23 cellular contexts compared by ENCODE assay signal in the genomic region with DNA sequence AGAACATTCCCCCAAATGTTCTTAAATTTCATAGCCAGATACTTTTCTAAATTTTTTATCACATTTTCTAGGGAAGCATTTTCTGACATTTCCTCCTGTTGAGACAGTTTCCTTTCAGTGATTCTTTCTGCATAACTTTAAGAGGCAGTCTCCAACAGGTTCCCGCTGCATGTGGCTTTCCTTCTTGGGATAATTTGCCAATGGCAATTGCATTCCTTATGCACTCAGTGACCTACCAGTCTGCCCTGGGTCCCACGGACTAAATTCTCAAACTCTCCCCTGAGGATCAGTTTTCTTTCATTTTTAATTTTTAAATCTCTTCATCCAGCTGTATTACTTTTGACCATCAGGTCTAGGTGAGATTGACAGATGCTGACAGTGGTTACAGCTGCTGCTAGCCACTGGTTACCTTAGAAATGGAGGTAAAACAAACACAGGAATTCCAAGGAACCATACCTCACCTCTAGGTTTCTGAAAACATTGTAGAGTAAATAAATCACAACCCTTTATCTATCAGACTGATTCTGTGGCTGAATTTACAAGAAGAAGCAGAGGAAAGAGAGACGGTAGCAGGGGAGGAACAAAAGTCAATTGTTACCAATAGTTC.
"Had no signal": no experiment of that assay in that cellular context is flagged by ENCODE, and none has a peak within 500 bp of the region (broad histone marks: within the 10 kb centered on the region; RNA-seq: fewer than 3 reads in every experiment).

No MANE protein-coding gene starts in this region.

- H3K4me3 Mint-ChIP-seq: activated naive CD8-positive, alpha-beta T cell treated with anti-CD3 and anti-CD28 coated beads, Interleukin-2, amount 10 ng/mL, durations not matched to agents 7 days and 5 days; activated T-cell treated with anti-CD3 and anti-CD28 coated beads, Interleukin-2, amount 50 U/mL, for 24 hours; natural killer cell treated with Interleukin-12 subunit alpha and Interleukin-12 subunit beta and Interleukin-15 and Interleukin-18, amount 100 ng/mL, for 72 hours; stimulated activated memory B cell treated with anti-CD40 and anti-IgM and Interleukin-4, amounts not matched to agents 10 μg/mL and 1 μg/mL and 100 μg/mL, for 72 hours had no signal

- FAIRE-seq: bronchial epithelial cell had no signal

- DNase-seq: activated CD8-positive, alpha-beta memory T cell treated with anti-CD3 and anti-CD28 coated beads for 24 hours; activated CD8-positive, alpha-beta memory T cell treated with anti-CD3 and anti-CD28 coated beads, Interleukin-2, amount 50 U/mL, for 4 hours; activated naive CD4-positive, alpha-beta T cell; activated naive CD8-positive, alpha-beta T cell treated with anti-CD3 and anti-CD28 coated beads, Interleukin-2, amount 10 ng/mL, durations not matched to agents 7 days and 5 days; activated T-cell treated with anti-CD3 and anti-CD28 coated beads, Interleukin-2, amount 50 U/mL, for 24 hours; amniotic stem cell; kidney glomerular epithelial cell; left ventricle myocardium inferior; midbrain; occipital lobe; posterior cingulate gyrus; sigmoid colon; stimulated activated CD4-positive, alpha-beta T cell treated with anti-CD3 and anti-CD28 coated beads, Interleukin-15, amount 100 ng/mL, for 24 hours; testis; trophoblast cell had no signal

- ATAC-seq: natural killer cell treated with Interleukin-12 subunit alpha and Interleukin-12 subunit beta and Interleukin-15 and Interleukin-18, amount 100 ng/mL, for 72 hours; stimulated activated memory B cell treated with anti-CD40 and anti-IgM and Interleukin-4, amounts not matched to agents 10 μg/mL and 1 μg/mL and 100 μg/mL, for 72 hours had no signal

- H3K27ac Mint-ChIP-seq: activated naive CD8-positive, alpha-beta T cell treated with anti-CD3 and anti-CD28 coated beads, Interleukin-2, amount 10 ng/mL, durations not matched to agents 7 days and 5 days; activated T-cell treated with anti-CD3 and anti-CD28 coated beads, Interleukin-2, amount 50 U/mL, for 24 hours; activated T-helper 2 cell treated with anti-CD3 and anti-CD28 coated beads, Interferon-gamma antibody, Interleukin-2, Interleukin-4, amounts not matched to agents 10 μg/mL and 5 μg/mL and 100 μg/mL, durations not matched to agents 14 hours and 24 hours and 36 hours; natural killer cell treated with Interleukin-12 subunit alpha and Interleukin-12 subunit beta and Interleukin-15 and Interleukin-18, amount 100 ng/mL, for 72 hours; stimulated activated memory B cell treated with anti-CD40 and anti-IgM and Interleukin-4, amounts not matched to agents 10 μg/mL and 1 μg/mL and 100 μg/mL, for 72 hours had no signal

- H3K27ac ChIP-seq: coronary artery, left ventricle myocardium inferior, sigmoid colon, testis, vagina, VCaP had no signal

- H3K36me3 ChIP-seq: left ventricle myocardium inferior, sigmoid colon, vagina had no signal

- H3K9me3 Mint-ChIP-seq: activated naive CD8-positive, alpha-beta T cell treated with anti-CD3 and anti-CD28 coated beads, Interleukin-2, amount 10 ng/mL, durations not matched to agents 7 days and 5 days; activated T-cell treated with anti-CD3 and anti-CD28 coated beads, Interleukin-2, amount 50 U/mL, for 24 hours; activated T-helper 2 cell treated with anti-CD3 and anti-CD28 coated beads, Interferon-gamma antibody, Interleukin-2, Interleukin-4, amounts not matched to agents 10 μg/mL and 5 μg/mL and 100 μg/mL, durations not matched to agents 14 hours and 24 hours and 36 hours; stimulated activated memory B cell treated with anti-CD40 and anti-IgM and Interleukin-4, amounts not matched to agents 10 μg/mL and 1 μg/mL and 100 μg/mL, for 72 hours had no signal

- H3K9me3 ChIP-seq: left ventricle myocardium inferior, sigmoid colon, testis, vagina had no signal

- H3K4me1 Mint-ChIP-seq: activated naive CD8-positive, alpha-beta T cell treated with anti-CD3 and anti-CD28 coated beads, Interleukin-2, amount 10 ng/mL, durations not matched to agents 7 days and 5 days; stimulated activated memory B cell treated with anti-CD40 and anti-IgM and Interleukin-4, amounts not matched to agents 10 μg/mL and 1 μg/mL and 100 μg/mL, for 72 hours had no signal

- H3K4me1 ChIP-seq: left ventricle myocardium inferior, sigmoid colon, testis, vagina had no signal

- H3K4me3 ChIP-seq: coronary artery, left ventricle myocardium inferior, sigmoid colon, smooth muscle cell, testis, vagina had no signal

- H3K27me3 ChIP-seq: testis, vagina had no signal

- H3K36me3 Mint-ChIP-seq: activated naive CD8-positive, alpha-beta T cell treated with anti-CD3 and anti-CD28 coated beads, Interleukin-2, amount 10 ng/mL, durations not matched to agents 7 days and 5 days; natural killer cell treated with Interleukin-12 subunit alpha and Interleukin-12 subunit beta and Interleukin-15 and Interleukin-18, amount 100 ng/mL, for 72 hours; stimulated activated memory B cell treated with anti-CD40 and anti-IgM and Interleukin-4, amounts not matched to agents 10 μg/mL and 1 μg/mL and 100 μg/mL, for 72 hours had no signal
